Comparison of ENCODE assay signal across 8 cellular contexts in the genomic region with DNA sequence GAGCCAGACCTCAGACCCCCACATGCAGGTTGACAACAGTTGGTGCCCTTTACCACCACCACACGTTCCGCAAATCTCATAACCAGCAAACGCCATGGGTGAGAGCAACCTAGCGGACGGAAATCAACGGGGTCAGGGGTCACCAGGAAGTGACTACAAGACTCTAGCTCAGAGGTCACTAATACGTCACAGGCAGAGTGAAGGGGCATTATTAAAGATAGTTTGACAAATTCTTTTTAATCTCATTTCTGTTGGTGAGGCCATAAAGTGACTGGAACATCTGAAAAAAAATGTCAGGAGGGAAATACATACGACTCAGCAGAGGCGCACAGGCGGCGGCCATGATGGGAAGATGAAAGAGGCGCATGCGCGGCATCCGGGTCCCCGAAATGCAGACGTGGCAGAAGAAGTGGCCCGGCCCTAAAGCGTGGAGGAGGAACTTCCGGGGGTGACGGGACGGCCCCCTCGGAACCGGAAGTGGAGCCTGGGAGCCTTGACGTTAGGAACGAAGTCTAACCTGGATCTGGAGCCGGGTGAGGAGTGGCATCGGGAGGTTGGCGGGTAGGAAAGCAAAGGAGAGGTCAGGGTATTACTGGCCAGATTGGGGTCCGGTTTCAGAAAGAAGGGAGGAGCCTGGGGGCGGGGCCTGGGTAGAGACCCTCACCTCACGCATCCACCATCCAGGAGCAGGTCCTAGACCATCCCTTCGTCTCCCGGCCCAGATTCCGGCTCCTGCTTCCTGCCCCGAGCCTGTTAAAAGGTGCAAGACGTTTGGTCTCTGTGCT. TPM values are rescaled to one million over a fixed set of nuclear protein-coding genes. Genes with fewer than 3 reads are reported as not detected.
DNase-seq lines count a peak whose midpoint lies in the region; ATAC-seq lines count a peak whose summit lies in the region.

A gene with protein sequence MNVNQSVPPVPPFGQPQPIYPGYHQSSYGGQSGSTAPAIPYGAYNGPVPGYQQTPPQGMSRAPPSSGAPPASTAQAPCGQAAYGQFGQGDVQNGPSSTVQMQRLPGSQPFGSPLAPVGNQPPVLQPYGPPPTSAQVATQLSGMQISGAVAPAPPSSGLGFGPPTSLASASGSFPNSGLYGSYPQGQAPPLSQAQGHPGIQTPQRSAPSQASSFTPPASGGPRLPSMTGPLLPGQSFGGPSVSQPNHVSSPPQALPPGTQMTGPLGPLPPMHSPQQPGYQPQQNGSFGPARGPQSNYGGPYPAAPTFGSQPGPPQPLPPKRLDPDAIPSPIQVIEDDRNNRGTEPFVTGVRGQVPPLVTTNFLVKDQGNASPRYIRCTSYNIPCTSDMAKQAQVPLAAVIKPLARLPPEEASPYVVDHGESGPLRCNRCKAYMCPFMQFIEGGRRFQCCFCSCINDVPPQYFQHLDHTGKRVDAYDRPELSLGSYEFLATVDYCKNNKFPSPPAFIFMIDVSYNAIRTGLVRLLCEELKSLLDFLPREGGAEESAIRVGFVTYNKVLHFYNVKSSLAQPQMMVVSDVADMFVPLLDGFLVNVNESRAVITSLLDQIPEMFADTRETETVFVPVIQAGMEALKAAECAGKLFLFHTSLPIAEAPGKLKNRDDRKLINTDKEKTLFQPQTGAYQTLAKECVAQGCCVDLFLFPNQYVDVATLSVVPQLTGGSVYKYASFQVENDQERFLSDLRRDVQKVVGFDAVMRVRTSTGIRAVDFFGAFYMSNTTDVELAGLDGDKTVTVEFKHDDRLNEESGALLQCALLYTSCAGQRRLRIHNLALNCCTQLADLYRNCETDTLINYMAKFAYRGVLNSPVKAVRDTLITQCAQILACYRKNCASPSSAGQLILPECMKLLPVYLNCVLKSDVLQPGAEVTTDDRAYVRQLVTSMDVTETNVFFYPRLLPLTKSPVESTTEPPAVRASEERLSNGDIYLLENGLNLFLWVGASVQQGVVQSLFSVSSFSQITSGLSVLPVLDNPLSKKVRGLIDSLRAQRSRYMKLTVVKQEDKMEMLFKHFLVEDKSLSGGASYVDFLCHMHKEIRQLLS (plus strand): TSS at position 468 of the 785 bp plus-strand sequence. CDS start 2,461 bp downstream, outside the sequence.

- peak within 1 kb of the TSS; percentile 91 for H3K4me3 ChIP-seq in BLaER1

- no peaks in the 10 kb centered on the region for H3K27me3 ChIP-seq in BLaER1

- intact Hi-C loops in dendritic cell treated with granulocyte-macrophage colony-stimulating factor and Interleukin-4, amounts not matched to agents 40 ng/mL and 50 ng/mL, for 4 days (cut with micrococcal nuclease): loop anchor here (1.0 to 2.0 kb wide), 3 partner anchors 14 to 41 kb away; a partner anchor contains a TSS

- H3K27me3 Mint-ChIP-seq in dendritic cell treated with granulocyte-macrophage colony-stimulating factor and Interleukin-4, amounts not matched to agents 40 ng/mL and 50 ng/mL, for 4 days: no peaks in the 10 kb centered on the region

- H3K4me2 ChIP-seq in BLaER1: peak within 1 kb of the TSS; percentile 96

- H3K4me3 Mint-ChIP-seq in dendritic cell treated with granulocyte-macrophage colony-stimulating factor and Interleukin-4, amounts not matched to agents 40 ng/mL and 50 ng/mL, for 4 days: peak within 1 kb of the TSS; percentile 95

- peaks cover 37% of the 10 kb centered on the region for H3K4me1 ChIP-seq in BLaER1

- no peaks in the 10 kb centered on the region for H3K9me3 ChIP-seq in BLaER1

- H4K20me1 ChIP-seq in BLaER1: peaks cover 30% of the 10 kb centered on the region; the same call in 1 of the 2 replicates

- H3K36me3 Mint-ChIP-seq in dendritic cell treated with granulocyte-macrophage colony-stimulating factor and Interleukin-4, amounts not matched to agents 40 ng/mL and 50 ng/mL, for 4 days (ENCODE audit: low read depth): peaks cover 63% of the 10 kb centered on the region

- peak within 1 kb of the TSS; percentile 91 for H3K9ac ChIP-seq in BLaER1

- peaks cover 55% of the 10 kb centered on the region for H3K36me3 ChIP-seq in BLaER1

- DNase-seq in NCI-H748 treated with DMSO at 0.1 percent for 48 hours (lab: John Stamatoyannopoulos, UW): peak; percentile 81
- peak; percentile 87 to 94 for DNase-seq in activated CD4-positive, alpha-beta T cell treated with anti-CD3 and anti-CD28 coated beads, Interleukin-2, amount 50 U/mL, for 24 hours (ENCODE audit: low read depth in 1 of 2, low spot score in 1 of 2)
- DNase-seq in left lobe of liver (ENCODE audit: low spot score): peak; percentile 97
- peak; percentile 92 for DNase-seq in stimulated activated CD4-positive, alpha-beta T cell treated with anti-CD3 and anti-CD28 coated beads, Interleukin-2, amount 100 ng/mL, for 4 hours (ENCODE audit: low read depth)

- H3K9me3 Mint-ChIP-seq in dendritic cell treated with granulocyte-macrophage colony-stimulating factor and Interleukin-4, amounts not matched to agents 40 ng/mL and 50 ng/mL, for 4 days: no peaks in the 10 kb centered on the region

- peak within 1 kb of the TSS; percentile 91 for H3K27ac ChIP-seq in BLaER1

- H3K4me1 Mint-ChIP-seq in dendritic cell treated with granulocyte-macrophage colony-stimulating factor and Interleukin-4, amounts not matched to agents 40 ng/mL and 50 ng/mL, for 4 days (ENCODE audit: low read depth): peaks cover 24% of the 10 kb centered on the region

- ATAC-seq in GM19351 (IDR thresholded peaks at IDR 0.05; ENCODE audit: unreplicated experiment) (peak; percentile 91), HG03521 (IDR thresholded peaks at IDR 0.05; ENCODE audit: unreplicated experiment) (peak; percentile 88), left lobe of liver (peak; percentile 94)

- H3K27ac Mint-ChIP-seq in dendritic cell treated with granulocyte-macrophage colony-stimulating factor and Interleukin-4, amounts not matched to agents 40 ng/mL and 50 ng/mL, for 4 days: peak within 1 kb of the TSS; percentile 100

RNA-seq across cellular contexts. Expression of the gene that starts here (rescaled TPM):
- 38.5 TPM for total RNA-seq in left lobe of liver

Comparison
In these comparisons a context has a peak if more than half of its experiments do, and no peak if none do; other contexts are left out.
1. Peak in every context shown above with its lines: DNase-seq, ATAC-seq, H3K4me3 ChIP-seq and H3K27ac ChIP-seq.